ENCODE assay signal across 8 cellular contexts in the genomic region with DNA sequence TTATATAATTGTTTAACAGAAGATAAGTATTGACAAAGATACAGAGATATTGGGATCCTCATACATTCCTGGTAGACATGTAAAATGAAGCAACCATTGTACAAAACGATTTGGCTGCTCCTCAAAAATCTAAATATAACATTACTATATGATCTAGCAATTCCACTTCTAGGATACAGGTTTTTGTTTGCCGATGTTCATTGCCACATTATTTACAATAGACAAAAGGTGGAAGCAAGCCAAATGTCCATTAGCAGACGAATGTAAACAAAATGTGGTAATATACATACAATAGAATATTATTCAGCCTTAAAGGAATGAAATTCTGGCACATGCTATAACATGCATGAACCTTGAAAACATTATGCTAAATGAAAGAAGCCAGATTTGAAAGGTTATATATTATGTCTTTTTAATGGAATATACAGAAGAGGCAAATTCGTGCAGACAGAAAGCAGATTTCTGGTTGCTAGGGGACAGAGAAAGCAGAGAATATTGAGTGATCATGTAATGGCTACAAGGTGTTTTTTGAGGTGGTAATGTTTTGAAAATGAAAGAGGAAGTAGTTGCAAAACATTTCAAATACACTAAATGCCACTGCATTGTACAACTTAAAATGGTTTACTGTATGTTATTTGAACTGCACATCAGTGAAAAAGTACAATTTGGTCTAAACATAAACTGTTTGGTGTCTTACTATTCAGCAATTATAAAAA. TPM values are rescaled to one million over a fixed set of nuclear protein-coding genes. Genes with fewer than 3 reads are reported as not detected.
DNase-seq lines count a peak whose midpoint lies in the region; ATAC-seq and TF ChIP-seq lines count a peak whose summit lies in the region.

No MANE protein-coding gene starts in this region.

- H3K56ac ChIP-seq in H9 (ENCODE audit: insufficient read length, low read depth, low read length): no peak overlapping the region

- H4K8ac ChIP-seq in H9 (replicated peaks; ENCODE audit: insufficient read length, low read depth, low read length): no peak overlapping the region

- no peaks in the 10 kb centered on the region for H3K4me1 ChIP-seq in H9 (ENCODE audit: insufficient read depth, low read length)

- H2AK5ac ChIP-seq in H9 (ENCODE audit: insufficient read length, low read length): no peak overlapping the region

- H3K23me2 ChIP-seq in H9 (ENCODE audit: insufficient read length, low read depth, low read length, poor library complexity, severe bottlenecking): no peaks in the 10 kb centered on the region

- no peak overlapping the region for H2BK12ac ChIP-seq in H9 (ENCODE audit: insufficient read length, low read depth, low read length)

- H3K27ac Mint-ChIP-seq in H9: no peak overlapping the region

- no peaks in the 10 kb centered on the region for H3K79me2 ChIP-seq in H9 (ENCODE audit: insufficient read depth, low read length)

- no peaks in the 10 kb centered on the region for H4K20me1 ChIP-seq in H9 (ENCODE audit: control insufficient read depth, insufficient read depth, insufficient read length)

- H3K14ac ChIP-seq in H9 (ENCODE audit: insufficient read depth, low read length): no peak overlapping the region

- H3K27ac ChIP-seq in RWPE1 (no peak overlapping the region), H9 (ENCODE audit: insufficient read length, low read depth, low read length) (no peak overlapping the region)

- in situ Hi-C loops in G401 (cut with HindIII; ENCODE audit: low sequenced_read_pairs): no loop called here

- H4K5ac ChIP-seq in H9 (ENCODE audit: insufficient read length, low read depth, low read length): no peak overlapping the region

- no peak overlapping the region for H3K9ac ChIP-seq in H9 (ENCODE audit: extremely low read depth, insufficient read length, low read length)

- H3K4me3 ChIP-seq in GM12864 (ENCODE audit: low read depth, low read length): no peak overlapping the region

- H3K18ac ChIP-seq in H9 (ENCODE audit: insufficient read length, low read depth, low read length): no peak overlapping the region

- no peaks in the 10 kb centered on the region for H3K79me1 ChIP-seq in H9 (ENCODE audit: insufficient read depth, low read depth, low read length, poor library complexity, severe bottlenecking)

- H3K4me2 ChIP-seq in H9 (ENCODE audit: insufficient read depth, insufficient read length, low read length): no peak overlapping the region

- H3K9me3 Mint-ChIP-seq in H9: no peaks in the 10 kb centered on the region

- no peak for TF ChIP-seq CTCF in GM12864 (IDR thresholded peaks at IDR 0.05; ENCODE audit: low read depth, low read length, missing control alignments)
- TF ChIP-seq CTCF in RWPE1 (conservative IDR thresholded peaks at IDR 0.05; ENCODE audit: low read depth): no peak
- no peak for TF ChIP-seq CTCF in H9 (conservative IDR thresholded peaks at IDR 0.05)

- H3K4me3 Mint-ChIP-seq in H9: no peak overlapping the region

- H3K9me3 ChIP-seq in H9 (ENCODE audit: control insufficient read depth, low read depth, low read length): no peaks in the 10 kb centered on the region

- no peak overlapping the region for H3K23ac ChIP-seq in H9 (ENCODE audit: insufficient read length, low read depth, low read length)

- H3K4me1 Mint-ChIP-seq in H9: no peaks in the 10 kb centered on the region

- H3K27me3 Mint-ChIP-seq in H9 (ENCODE audit: low read depth): no peaks in the 10 kb centered on the region; the same call in 1 of the 2 replicates

- ATAC-seq in GM21360 (IDR thresholded peaks at IDR 0.05; ENCODE audit: unreplicated experiment): peak; percentile 98
- ATAC-seq in HG03378 (IDR thresholded peaks at IDR 0.05; ENCODE audit: unreplicated experiment): peak; percentile 99

- POLR2A ChIA-PET in RWPE1 (lab: Yijun Ruan, JAX; ENCODE audit: low non-redundant PET): no interaction called here

- DNase-seq in GM12864 (ENCODE audit: low read depth) (peak; percentile 5), RWPE1 (ENCODE audit: low spot score) (peak; percentile 19), H9 (no peak), G401 (ENCODE audit: low spot score) (no peak), globus pallidus (ENCODE audit: low spot score) (no peak)
- no peak for DNase-seq in stimulated activated CD4-positive, alpha-beta T cell treated with anti-CD3 and anti-CD28 coated beads, Interleukin-2, amount 100 ng/mL, for 24 hours

- no peak overlapping the region for H2BK15ac ChIP-seq in H9 (ENCODE audit: low read depth, low read length)

- no peak overlapping the region for H3T11ph ChIP-seq in H9 (ENCODE audit: low read length)

- no peak overlapping the region for H2BK120ac ChIP-seq in H9 (ENCODE audit: low read depth, low read length, poor library complexity, severe bottlenecking)

- no CpG with 5 or more reads among the region's 4 CpGs for WGBS in H9 (ENCODE audit: extremely low coverage, insufficient read length, low lambda C conversion rate)

- no peak overlapping the region for H2BK20ac ChIP-seq in H9 (ENCODE audit: low read depth, low read length, poor library complexity, severe bottlenecking)

- CTCF ChIA-PET in RWPE1 (lab: Yijun Ruan, JAX): no interaction called here

- no peak overlapping the region for H4K91ac ChIP-seq in H9 (ENCODE audit: insufficient read length, low read depth, low read length)

- no peak overlapping the region for H2BK5ac ChIP-seq in H9 (ENCODE audit: insufficient read length, low read length)

- no peaks in the 10 kb centered on the region for H3K27me3 ChIP-seq in H9 (ENCODE audit: insufficient read depth, low read length)

- H3K36me3 Mint-ChIP-seq in H9 (ENCODE audit: insufficient read depth in 1 of 3, low read depth in 3 of 3): peaks cover 0 to 2% (median 0%) of the 10 kb centered on the region in 3 experiments; a peak in 1 of 7 replicates

- H3K4ac ChIP-seq in H9 (ENCODE audit: low read depth, low read length): no peak overlapping the region

- no peak overlapping the region for H2AFZ ChIP-seq in H9 (ENCODE audit: low read length)

RNA-seq across cellular contexts. Expression of a gene that starts 44.9 kb away (rescaled TPM):
- 24.9 and 26.5 TPM in 2 replicates for total RNA-seq in H9 (2021)
- 18.4 and 25.4 TPM in 2 replicates for total RNA-seq in G401 (2014; rRNA removed; shearing (Covaris generic))

Comparison
In these comparisons a context has a peak if more than half of its experiments do, and no peak if none do; other contexts are left out.
1. DNase-seq: peak in GM12864 (single experiment) and RWPE1 (single experiment); none in H9 (single experiment), stimulated activated CD4-positive, alpha-beta T cell treated with anti-CD3 and anti-CD28 coated beads, Interleukin-2, amount 100 ng/mL, for 24 hours (0 of 2), G401 (single experiment) and globus pallidus (single experiment).